8 cellular contexts compared by ENCODE assay signal in genomic region chr2:25042321-25043240, GRCh38. TPM values are rescaled to one million over a fixed set of nuclear protein-coding genes. Genes with fewer than 3 reads are reported as not detected.
DNase-seq lines count a peak whose midpoint lies in the region; ATAC-seq and TF ChIP-seq lines count a peak whose summit lies in the region.

No MANE protein-coding gene starts in this region.

- H3K4me2 ChIP-seq in BLaER1: peak overlapping the region; percentile 99
- peak overlapping the region; percentile 65 for H3K4me2 ChIP-seq in neural cell (ENCODE audit: low read length)

- peak overlapping the region; percentile 81 for H3K4me3 Mint-ChIP-seq in activated T-cell treated with anti-CD3 and anti-CD28 coated beads, Interleukin-2, amount 50 U/mL, for 4 hours

- DNase-seq in M059J (ENCODE audit: low read depth): peak; percentile 41
- DNase-seq in activated T-cell treated with anti-CD3 and anti-CD28 coated beads, Interleukin-2, amount 50 U/mL, for 4 hours: no peak
- peak in 1 of 2 donors; percentile 64 for DNase-seq in foreskin fibroblast
- DNase-seq in NK-92 treated with Interleukin-12 subunit alpha and Interleukin-12 subunit beta, amount 100 ng/mL, for 24 hours (lab: John Stamatoyannopoulos, UW): no peak
- no peak for DNase-seq in RWPE1 (ENCODE audit: low spot score)

- POLR2A ChIA-PET in RWPE1 (lab: Yijun Ruan, JAX; ENCODE audit: low non-redundant PET): no interaction called here

- no peaks in the 10 kb centered on the region for H3K36me3 Mint-ChIP-seq in activated T-cell treated with anti-CD3 and anti-CD28 coated beads, Interleukin-2, amount 50 U/mL, for 4 hours (ENCODE audit: insufficient read depth)

- H3K4me3 ChIP-seq in BLaER1: peak overlapping the region; percentile 77
- H3K4me3 ChIP-seq in foreskin fibroblast (ENCODE audit: low read depth in 1 of 2, low read length in 2 of 2): peak overlapping the region; percentile 60 to 61
- H3K4me3 ChIP-seq in neural cell (ENCODE audit: low read length): peak overlapping the region; percentile 90

- H3K9me2 ChIP-seq in neural cell (ENCODE audit: insufficient read depth, low read length): no peaks in the 10 kb centered on the region

- no peaks in the 10 kb centered on the region for H3K9me3 ChIP-seq in BLaER1
- H3K9me3 ChIP-seq in neural cell (ENCODE audit: low read length): no peaks in the 10 kb centered on the region

- CTCF ChIA-PET in RWPE1 (lab: Yijun Ruan, JAX): interaction anchor here (0.5 kb wide), 1 partner anchor 194 kb away, joined by 6 read pairs; no protein-coding TSS in a partner anchor

- H3K9me3 Mint-ChIP-seq in activated T-cell treated with anti-CD3 and anti-CD28 coated beads, Interleukin-2, amount 50 U/mL, for 4 hours: no peaks in the 10 kb centered on the region

- H3F3A ChIP-seq in neural cell (ENCODE audit: insufficient read depth, low read length, poor library complexity, severe bottlenecking): peaks cover 5% of the 10 kb centered on the region

- TF ChIP-seq CTCF in foreskin fibroblast (IDR thresholded peaks at IDR 0.05; ENCODE audit: low read depth, low read length): no peak
- no peak for TF ChIP-seq CTCF in neural cell (IDR thresholded peaks at IDR 0.05; ENCODE audit: poor library complexity, severe bottlenecking)
- TF ChIP-seq CTCF in RWPE1 (conservative IDR thresholded peaks at IDR 0.05; ENCODE audit: low read depth): no peak

- H3K36me3 ChIP-seq in BLaER1: no peaks in the 10 kb centered on the region
- no peaks in the 10 kb centered on the region for H3K36me3 ChIP-seq in neural cell (ENCODE audit: insufficient read depth, low read length)

- H3K9ac ChIP-seq in BLaER1: peak overlapping the region; percentile 65
- H3K9ac ChIP-seq in neural cell (ENCODE audit: low read length): peak overlapping the region; percentile 85

- peaks cover 38% of the 10 kb centered on the region for H3K27me3 Mint-ChIP-seq in activated T-cell treated with anti-CD3 and anti-CD28 coated beads, Interleukin-2, amount 50 U/mL, for 4 hours (ENCODE audit: low read depth)

- H3K27me3 ChIP-seq in BLaER1 (peaks cover 56% of the 10 kb centered on the region), neural cell (ENCODE audit: insufficient read depth, low read depth, low read length) (no peaks in the 10 kb centered on the region)

- peaks cover 24% of the 10 kb centered on the region for H3K4me1 Mint-ChIP-seq in activated T-cell treated with anti-CD3 and anti-CD28 coated beads, Interleukin-2, amount 50 U/mL, for 4 hours (ENCODE audit: low read depth)

- peak; percentile 14 for ATAC-seq in GM19372 (IDR thresholded peaks at IDR 0.05; ENCODE audit: low read depth, unreplicated experiment)
- peak in 1 of 2 donors; percentile 0 for ATAC-seq in activated T-cell treated with anti-CD3 and anti-CD28 coated beads, Interleukin-2, amount 50 U/mL, for 4 hours

- H3K27ac ChIP-seq in BLaER1 (no peak overlapping the region), neural cell (ENCODE audit: low read length) (peak overlapping the region; percentile 73), RWPE1 (no peak overlapping the region)

- peak; percentile 39 for TF ChIP-seq EP300 in neural cell (conservative IDR thresholded peaks at IDR 0.05; ENCODE audit: poor library complexity, severe bottlenecking)

- H3K4me1 ChIP-seq in BLaER1: peaks cover 19% of the 10 kb centered on the region

- H4K20me1 ChIP-seq in BLaER1: peaks cover 28% of the 10 kb centered on the region
- no peaks in the 10 kb centered on the region for H4K20me1 ChIP-seq in neural cell (ENCODE audit: insufficient read depth)

- peak; percentile 22 for TF ChIP-seq RAD21 in neural cell (conservative IDR thresholded peaks at IDR 0.05)

- H3K79me2 ChIP-seq in neural cell (replicated peaks; ENCODE audit: insufficient read depth, low read length): peaks cover 19% of the 10 kb centered on the region

- peak overlapping the region; percentile 56 for H2AFZ ChIP-seq in neural cell (ENCODE audit: low read depth, low read length)

TF ChIP-seq in neural cell, 6 proteins besides CTCF, POLR2A, EP300 and RAD21:
- TF ChIP-seq POLR2AphosphoS5 (IDR thresholded peaks at IDR 0.05): peak; percentile 22
- TF ChIP-seq REST (IDR thresholded peaks at IDR 0.05; ENCODE audit: borderline replicate concordance): no peak
- peak; percentile 48 for TF ChIP-seq MXI1 (conservative IDR thresholded peaks at IDR 0.05; ENCODE audit: poor library complexity, severe bottlenecking)
- peak; percentile 28 for TF ChIP-seq TAF1 (IDR thresholded peaks at IDR 0.05; ENCODE audit: low read depth)

RNA-seq across cellular contexts. Expression of gene EFR3B, which starts 0.7 kb away (rescaled TPM):
- total RNA-seq in M059J (2014; rRNA removed; shearing (Covaris generic)): 0.02 and 0.42 TPM in 2 replicates
- under 1 TPM; 0.37 to 0.56 (median 0.54) TPM for total RNA-seq in activated T-cell treated with anti-CD3 and anti-CD28 coated beads, Interleukin-2, amount 50 U/mL, for 4 hours
- polyA plus RNA-seq in neural cell: 29.3 and 30.6 TPM in 2 replicates
- polyA minus RNA-seq in neural cell: 81.6 and 88.8 TPM in 2 replicates
